ENCODE assay signal across 10 cellular contexts in genomic region chr17:66989076-66989475, GRCh38. TPM values are rescaled to one million over a fixed set of nuclear protein-coding genes. Genes with fewer than 3 reads are reported as not detected.
"Had no signal": no experiment of that assay in that cellular context is flagged by ENCODE, and none has a peak within 500 bp of the region (broad histone marks: within the 10 kb centered on the region; RNA-seq: fewer than 3 reads in every experiment).

No MANE protein-coding gene starts in this region.

- H3K27ac ChIP-seq: HL-60, KMS-11 had no signal

- H3K9ac ChIP-seq: KMS-11 had no signal

- DNase-seq: IMR-90, KBM-7, KG1 had no signal

- H3K4me2 ChIP-seq: KMS-11 had no signal

- ATAC-seq: K562 had no signal

- FAIRE-seq: HTR-8/SVneo, K562 had no signal

- H3K4me3 ChIP-seq: K562 had no signal

RNA-seq across cellular contexts. Expression of gene CACNG4, which starts 24.6 kb away (rescaled TPM):
- total RNA-seq: HT1080 had no signal
- polyA plus RNA-seq: IgD-negative memory B cell, K562 had no signal

RNA-seq across cellular contexts. Expression of gene CACNG1, which starts 55.3 kb away (rescaled TPM):
- total RNA-seq: HT-29, IMR-90, K562 had no signal
- polyA plus RNA-seq: IgD-negative memory B cell, IMR-90, K562 had no signal
